ENCODE assay signal across 2 cellular contexts in the genomic region with DNA sequence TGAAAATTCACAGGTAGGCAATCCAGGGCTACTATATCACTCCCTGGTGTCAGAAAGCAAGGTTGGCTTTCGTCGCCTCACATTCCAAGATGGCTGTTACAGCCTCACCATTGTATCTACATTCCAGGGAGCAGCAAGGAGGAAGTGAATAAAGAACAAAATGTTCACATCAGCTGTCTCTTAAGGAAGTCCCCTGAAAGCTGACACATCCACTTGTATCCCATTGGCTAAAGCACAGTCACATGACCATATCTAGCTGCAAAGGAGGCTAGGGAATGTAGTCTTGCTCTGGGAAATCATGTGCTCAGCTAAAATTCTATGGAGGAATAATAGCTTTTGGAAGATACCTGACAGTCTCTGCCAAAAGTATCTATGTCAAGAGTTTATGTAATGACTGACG.
TF ChIP-seq lines count a peak whose summit lies in the region.

No MANE protein-coding gene starts in this region.

TF ChIP-seq in HepG2, 621 proteins besides CTCF, POLR2A, EP300 and RAD21:
- TF ChIP-seq ATF4 (CRISPR knock-in tag; IDR thresholded peaks at IDR 0.05) (no peak), TAF15 (IDR thresholded peaks at IDR 0.05; ENCODE audit: low read depth, low read length, poor library complexity, severe bottlenecking) (no peak), NFYB (CRISPR knock-in tag; IDR thresholded peaks at IDR 0.05) (peak; percentile 80), PAF1 (CRISPR knock-in tag; IDR thresholded peaks at IDR 0.05) (no peak), KDM3A (CRISPR knock-in tag; IDR thresholded peaks at IDR 0.05; ENCODE audit: low read depth) (no peak), NFYC (CRISPR knock-in tag; IDR thresholded peaks at IDR 0.05) (peak; percentile 64), SNAPC2 (CRISPR knock-in tag; IDR thresholded peaks at IDR 0.05) (no peak), ZSCAN21 (CRISPR knock-in tag; IDR thresholded peaks at IDR 0.05; ENCODE audit: borderline replicate concordance) (no peak), AKAP8 (CRISPR knock-in tag; IDR thresholded peaks at IDR 0.05) (no peak), FOXM1 (CRISPR knock-in tag; IDR thresholded peaks at IDR 0.05) (no peak), PAXIP1 (CRISPR knock-in tag; conservative IDR thresholded peaks at IDR 0.05) (no peak), ZNF280D (CRISPR knock-in tag; IDR thresholded peaks at IDR 0.05) (no peak), LCORL (IDR thresholded peaks at IDR 0.05) (no peak), LCORL (CRISPR knock-in tag; IDR thresholded peaks at IDR 0.05) (no peak), SPEN (CRISPR knock-in tag; IDR thresholded peaks at IDR 0.05; ENCODE audit: low read depth) (no peak)
- TF ChIP-seq, protein P1, sequence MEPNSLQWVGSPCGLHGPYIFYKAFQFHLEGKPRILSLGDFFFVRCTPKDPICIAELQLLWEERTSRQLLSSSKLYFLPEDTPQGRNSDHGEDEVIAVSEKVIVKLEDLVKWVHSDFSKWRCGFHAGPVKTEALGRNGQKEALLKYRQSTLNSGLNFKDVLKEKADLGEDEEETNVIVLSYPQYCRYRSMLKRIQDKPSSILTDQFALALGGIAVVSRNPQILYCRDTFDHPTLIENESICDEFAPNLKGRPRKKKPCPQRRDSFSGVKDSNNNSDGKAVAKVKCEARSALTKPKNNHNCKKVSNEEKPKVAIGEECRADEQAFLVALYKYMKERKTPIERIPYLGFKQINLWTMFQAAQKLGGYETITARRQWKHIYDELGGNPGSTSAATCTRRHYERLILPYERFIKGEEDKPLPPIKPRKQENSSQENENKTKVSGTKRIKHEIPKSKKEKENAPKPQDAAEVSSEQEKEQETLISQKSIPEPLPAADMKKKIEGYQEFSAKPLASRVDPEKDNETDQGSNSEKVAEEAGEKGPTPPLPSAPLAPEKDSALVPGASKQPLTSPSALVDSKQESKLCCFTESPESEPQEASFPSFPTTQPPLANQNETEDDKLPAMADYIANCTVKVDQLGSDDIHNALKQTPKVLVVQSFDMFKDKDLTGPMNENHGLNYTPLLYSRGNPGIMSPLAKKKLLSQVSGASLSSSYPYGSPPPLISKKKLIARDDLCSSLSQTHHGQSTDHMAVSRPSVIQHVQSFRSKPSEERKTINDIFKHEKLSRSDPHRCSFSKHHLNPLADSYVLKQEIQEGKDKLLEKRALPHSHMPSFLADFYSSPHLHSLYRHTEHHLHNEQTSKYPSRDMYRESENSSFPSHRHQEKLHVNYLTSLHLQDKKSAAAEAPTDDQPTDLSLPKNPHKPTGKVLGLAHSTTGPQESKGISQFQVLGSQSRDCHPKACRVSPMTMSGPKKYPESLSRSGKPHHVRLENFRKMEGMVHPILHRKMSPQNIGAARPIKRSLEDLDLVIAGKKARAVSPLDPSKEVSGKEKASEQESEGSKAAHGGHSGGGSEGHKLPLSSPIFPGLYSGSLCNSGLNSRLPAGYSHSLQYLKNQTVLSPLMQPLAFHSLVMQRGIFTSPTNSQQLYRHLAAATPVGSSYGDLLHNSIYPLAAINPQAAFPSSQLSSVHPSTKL (CRISPR knock-in tag; IDR thresholded peaks at IDR 0.05), result no peak

TF ChIP-seq in K562, 482 proteins besides CTCF, POLR2A, EP300 and RAD21 (continues in another document):
- peak; percentile 70 for TF ChIP-seq ZNF324 (CRISPR knock-in tag; IDR thresholded peaks at IDR 0.05)
- peak; percentile 46 for TF ChIP-seq FOS (IDR thresholded peaks at IDR 0.05; ENCODE audit: extremely low read depth, insufficient read length)
- no peak for TF ChIP-seq ZNF263 (CRISPR knock-in tag; IDR thresholded peaks at IDR 0.05; ENCODE audit: borderline replicate concordance)
- peak in 1 of 3 experiments; percentile 38 for TF ChIP-seq YY1 (IDR thresholded peaks at IDR 0.05; ENCODE audit: borderline replicate concordance in 1 of 3, control insufficient read depth in 1 of 3, extremely low read depth in 1 of 3, insufficient read depth in 3 of 3, insufficient read length in 1 of 3, insufficient replicate concordance in 2 of 3, low read depth in 1 of 3, low read length in 2 of 3)
- no peak for TF ChIP-seq ZNF507 (tag; conservative IDR thresholded peaks at IDR 0.05)
- TF ChIP-seq RBM25 (IDR thresholded peaks at IDR 0.05; ENCODE audit: low read depth, low read length, severe bottlenecking), result peak; percentile 88
- no peak for TF ChIP-seq MXD1 (CRISPR knock-in tag; IDR thresholded peaks at IDR 0.05; ENCODE audit: borderline replicate concordance, poor library complexity, severe bottlenecking)
- TF ChIP-seq SPI1 (IDR thresholded peaks at IDR 0.05; ENCODE audit: borderline replicate concordance, low read depth, low read length), result peak; percentile 20; the same call in 1 of the 2 replicates
- TF ChIP-seq CBX5 (IDR thresholded peaks at IDR 0.05; ENCODE audit: borderline replicate concordance, low read depth), result peak; percentile 31; the same call in 1 of the 2 replicates
- TF ChIP-seq TRIM28 (IDR thresholded peaks at IDR 0.05), result peak; percentile 49; the same call in 1 of the 2 replicates
- no peak for TF ChIP-seq RFX1 (IDR thresholded peaks at IDR 0.05)
- TF ChIP-seq NFXL1 (CRISPR knock-in tag; IDR thresholded peaks at IDR 0.05), result no peak
- no peak for TF ChIP-seq KLF6 (CRISPR knock-in tag; IDR thresholded peaks at IDR 0.05; ENCODE audit: borderline replicate concordance)
- TF ChIP-seq RBM15 (IDR thresholded peaks at IDR 0.05; ENCODE audit: insufficient read depth, low read length), result no peak
- no peak for TF ChIP-seq TEAD4 (IDR thresholded peaks at IDR 0.05; ENCODE audit: low read length)
- no peak for TF ChIP-seq TEAD4 (CRISPR knock-in tag; IDR thresholded peaks at IDR 0.05; ENCODE audit: borderline replicate concordance)
- TF ChIP-seq ELF2 (CRISPR knock-in tag; IDR thresholded peaks at IDR 0.05), result no peak
- TF ChIP-seq ZNF589 (CRISPR knock-in tag; IDR thresholded peaks at IDR 0.05; ENCODE audit: low read depth), result no peak
- TF ChIP-seq, protein P2, sequence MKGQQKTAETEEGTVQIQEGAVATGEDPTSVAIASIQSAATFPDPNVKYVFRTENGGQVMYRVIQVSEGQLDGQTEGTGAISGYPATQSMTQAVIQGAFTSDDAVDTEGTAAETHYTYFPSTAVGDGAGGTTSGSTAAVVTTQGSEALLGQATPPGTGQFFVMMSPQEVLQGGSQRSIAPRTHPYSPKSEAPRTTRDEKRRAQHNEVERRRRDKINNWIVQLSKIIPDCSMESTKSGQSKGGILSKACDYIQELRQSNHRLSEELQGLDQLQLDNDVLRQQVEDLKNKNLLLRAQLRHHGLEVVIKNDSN (CRISPR knock-in tag; IDR thresholded peaks at IDR 0.05), result peak; percentile 90
- TF ChIP-seq, protein P3, sequence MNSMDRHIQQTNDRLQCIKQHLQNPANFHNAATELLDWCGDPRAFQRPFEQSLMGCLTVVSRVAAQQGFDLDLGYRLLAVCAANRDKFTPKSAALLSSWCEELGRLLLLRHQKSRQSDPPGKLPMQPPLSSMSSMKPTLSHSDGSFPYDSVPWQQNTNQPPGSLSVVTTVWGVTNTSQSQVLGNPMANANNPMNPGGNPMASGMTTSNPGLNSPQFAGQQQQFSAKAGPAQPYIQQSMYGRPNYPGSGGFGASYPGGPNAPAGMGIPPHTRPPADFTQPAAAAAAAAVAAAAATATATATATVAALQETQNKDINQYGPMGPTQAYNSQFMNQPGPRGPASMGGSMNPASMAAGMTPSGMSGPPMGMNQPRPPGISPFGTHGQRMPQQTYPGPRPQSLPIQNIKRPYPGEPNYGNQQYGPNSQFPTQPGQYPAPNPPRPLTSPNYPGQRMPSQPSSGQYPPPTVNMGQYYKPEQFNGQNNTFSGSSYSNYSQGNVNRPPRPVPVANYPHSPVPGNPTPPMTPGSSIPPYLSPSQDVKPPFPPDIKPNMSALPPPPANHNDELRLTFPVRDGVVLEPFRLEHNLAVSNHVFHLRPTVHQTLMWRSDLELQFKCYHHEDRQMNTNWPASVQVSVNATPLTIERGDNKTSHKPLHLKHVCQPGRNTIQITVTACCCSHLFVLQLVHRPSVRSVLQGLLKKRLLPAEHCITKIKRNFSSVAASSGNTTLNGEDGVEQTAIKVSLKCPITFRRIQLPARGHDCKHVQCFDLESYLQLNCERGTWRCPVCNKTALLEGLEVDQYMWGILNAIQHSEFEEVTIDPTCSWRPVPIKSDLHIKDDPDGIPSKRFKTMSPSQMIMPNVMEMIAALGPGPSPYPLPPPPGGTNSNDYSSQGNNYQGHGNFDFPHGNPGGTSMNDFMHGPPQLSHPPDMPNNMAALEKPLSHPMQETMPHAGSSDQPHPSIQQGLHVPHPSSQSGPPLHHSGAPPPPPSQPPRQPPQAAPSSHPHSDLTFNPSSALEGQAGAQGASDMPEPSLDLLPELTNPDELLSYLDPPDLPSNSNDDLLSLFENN (IDR thresholded peaks at IDR 0.05; ENCODE audit: low read depth in 2 of 2, low read length in 2 of 2), result no peak
- TF ChIP-seq ZFPM2 (CRISPR knock-in tag; IDR thresholded peaks at IDR 0.05), result no peak
- TF ChIP-seq PCBP2 (IDR thresholded peaks at IDR 0.05; ENCODE audit: low read depth, low read length, poor library complexity, severe bottlenecking), result no peak
- TF ChIP-seq CBX3 (IDR thresholded peaks at IDR 0.05; ENCODE audit: borderline replicate concordance in 1 of 2, low read length in 2 of 2), result peak in 1 of 2 experiments; percentile 91; a peak in 1 of 3 replicates
- TF ChIP-seq NFYB (IDR thresholded peaks at IDR 0.05; ENCODE audit: extremely low read depth, insufficient read length), result peak; percentile 96
- no peak for TF ChIP-seq ZNF274 (IDR thresholded peaks at IDR 0.05; ENCODE audit: borderline replicate concordance, low read depth, low read length)
- peak; percentile 43 for TF ChIP-seq CBFA2T2 (conservative IDR thresholded peaks at IDR 0.05)
- peak; percentile 83 for TF ChIP-seq RAD51 (IDR thresholded peaks at IDR 0.05; ENCODE audit: borderline replicate concordance, low read depth)
- TF ChIP-seq ZNF316 (IDR thresholded peaks at IDR 0.05), result peak; percentile 20; the same call in 1 of the 2 replicates
- TF ChIP-seq, protein P4, sequence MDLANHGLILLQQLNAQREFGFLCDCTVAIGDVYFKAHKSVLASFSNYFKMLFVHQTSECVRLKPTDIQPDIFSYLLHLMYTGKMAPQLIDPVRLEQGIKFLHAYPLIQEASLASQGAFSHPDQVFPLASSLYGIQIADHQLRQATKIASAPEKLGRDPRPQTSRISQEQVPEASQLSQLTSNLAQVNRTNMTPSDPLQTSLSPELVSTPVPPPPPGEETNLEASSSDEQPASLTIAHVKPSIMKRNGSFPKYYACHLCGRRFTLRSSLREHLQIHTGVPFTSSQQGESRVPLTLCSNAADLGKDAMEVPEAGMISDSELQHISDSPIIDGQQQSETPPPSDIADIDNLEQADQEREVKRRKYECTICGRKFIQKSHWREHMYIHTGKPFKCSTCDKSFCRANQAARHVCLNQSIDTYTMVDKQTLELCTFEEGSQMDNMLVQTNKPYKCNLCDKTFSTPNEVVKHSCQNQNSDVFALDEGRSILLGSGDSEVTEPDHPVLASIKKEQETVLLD (IDR thresholded peaks at IDR 0.05), result no peak
- no peak for TF ChIP-seq MITF (IDR thresholded peaks at IDR 0.05)
- no peak for TF ChIP-seq CEBPG (CRISPR knock-in tag; IDR thresholded peaks at IDR 0.05)
- no peak for TF ChIP-seq CEBPG (tag; conservative IDR thresholded peaks at IDR 0.05 in 1 of 2, IDR thresholded peaks at IDR 0.05 in 1 of 2)
- TF ChIP-seq YBX1 (IDR thresholded peaks at IDR 0.05), result no peak
- TF ChIP-seq E4F1 (CRISPR knock-in tag; IDR thresholded peaks at IDR 0.05; ENCODE audit: borderline replicate concordance), result no peak
